8 cellular contexts compared by ENCODE assay signal in the genomic region with DNA sequence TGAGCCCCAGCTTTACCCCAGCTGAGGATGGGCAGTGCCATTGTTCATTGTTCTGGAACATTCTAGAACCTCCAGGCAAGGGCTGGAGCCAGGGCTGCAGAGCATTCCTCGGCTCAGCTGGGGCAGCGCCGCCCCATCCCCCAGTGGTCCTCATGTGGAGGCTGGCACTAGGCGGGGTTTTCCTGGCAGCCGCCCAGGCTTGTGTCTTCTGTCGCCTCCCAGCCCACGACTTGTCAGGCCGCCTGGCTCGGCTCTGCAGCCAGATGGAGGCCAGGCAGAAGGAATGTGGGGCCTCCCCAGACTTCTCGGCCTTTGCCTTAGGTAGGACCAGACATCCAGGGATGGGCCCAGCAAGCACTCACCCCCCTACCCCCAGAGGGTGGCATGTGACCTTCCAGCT. TPM values are rescaled to one million over a fixed set of nuclear protein-coding genes. Genes with fewer than 3 reads are reported as not detected.
A peak's percentile ranks its signal among the peaks of the same experiment; 100 is the strongest.
DNase-seq lines count a peak whose midpoint lies in the region; ATAC-seq and TF ChIP-seq lines count a peak whose summit lies in the region.
"Had no signal": no experiment of that assay in that cellular context is flagged by ENCODE, and none has a peak within 500 bp of the region (broad histone marks: within the 10 kb centered on the region; RNA-seq: fewer than 3 reads in every experiment).

A gene with protein sequence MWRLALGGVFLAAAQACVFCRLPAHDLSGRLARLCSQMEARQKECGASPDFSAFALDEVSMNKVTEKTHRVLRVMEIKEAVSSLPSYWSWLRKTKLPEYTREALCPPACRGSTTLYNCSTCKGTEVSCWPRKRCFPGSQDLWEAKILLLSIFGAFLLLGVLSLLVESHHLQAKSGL (plus strand): TSS at position 104 of the 400 bp plus-strand sequence. CDS start 49 bp downstream, at position 153.

- no peak within 1 kb of the TSS for H3K4me3 Mint-ChIP-seq in activated CD8-positive, alpha-beta T cell treated with anti-CD3 and anti-CD28 coated beads, Interleukin-2, amount 10 ng/mL, durations not matched to agents 7 days and 5 days
- H3K4me3 Mint-ChIP-seq: dendritic cell treated with granulocyte-macrophage colony-stimulating factor and Interleukin-4, amounts not matched to agents 40 ng/mL and 50 ng/mL, for 4 days had no signal

- no peak within 1 kb of the TSS for H3K4me3 ChIP-seq in H7 (ENCODE audit: insufficient read depth, low read depth, low read length)
- H3K4me3 ChIP-seq in heart right ventricle, result peak within 1 kb of the TSS in 1 of 10 donors; percentile 12
- no peak within 1 kb of the TSS for H3K4me3 ChIP-seq in sigmoid colon

- no peak for TF ChIP-seq EP300 in sigmoid colon (IDR thresholded peaks at IDR 0.05)

- peaks cover 6 to 53% (median 38%) of the 10 kb centered on the region in 9 donors for H3K4me1 ChIP-seq in heart right ventricle
- H3K4me1 ChIP-seq in sigmoid colon, result peaks cover 0 to 55% (median 41%) of the 10 kb centered on the region in 4 donors

- no peaks in the 10 kb centered on the region for H3K9me3 Mint-ChIP-seq in activated CD8-positive, alpha-beta T cell treated with anti-CD3 and anti-CD28 coated beads, Interleukin-2, amount 10 ng/mL, durations not matched to agents 7 days and 5 days (ENCODE audit: insufficient read depth)
- H3K9me3 Mint-ChIP-seq: dendritic cell treated with granulocyte-macrophage colony-stimulating factor and Interleukin-4, amounts not matched to agents 40 ng/mL and 50 ng/mL, for 4 days had no signal

- peaks cover 55% of the 10 kb centered on the region for H3K4me1 Mint-ChIP-seq in activated CD8-positive, alpha-beta T cell treated with anti-CD3 and anti-CD28 coated beads, Interleukin-2, amount 10 ng/mL, durations not matched to agents 7 days and 5 days (ENCODE audit: low read depth)

- H3K27me3 ChIP-seq in H7 (ENCODE audit: control insufficient read depth, insufficient read depth, low read length) (peaks cover 5% of the 10 kb centered on the region; the same call in 1 of the 2 replicates), heart right ventricle (no peaks in the 10 kb centered on the region), sigmoid colon (no peaks in the 10 kb centered on the region)

- intact Hi-C loops in heart right ventricle (cut with DNase I), result loop anchor here in 7 of 10 donors (2.0 to 10.0 kb wide), 8 partner anchors 37 to 330 kb away; partner anchors contain the start of genes FGF11 (in 4 of the 7), TMEM102 (in 4 of the 7), SENP3 (in 3 of the 7) and PLSCR3 (in 2 of the 7)
- intact Hi-C loops in sigmoid colon (cut with DNase I), result loop anchor here (2.0 kb wide), 1 partner anchor 206 kb away; the partner anchor contains the start of gene SENP3

- TF ChIP-seq CTCF in heart right ventricle (IDR thresholded peaks at IDR 0.05) (no peak), sigmoid colon (IDR thresholded peaks at IDR 0.05) (no peak)

- H3K9me3 ChIP-seq in heart right ventricle, result no peaks in the 10 kb centered on the region
- no peaks in the 10 kb centered on the region for H3K9me3 ChIP-seq in sigmoid colon

- H3K36me3 ChIP-seq in H7 (replicated peaks; ENCODE audit: control insufficient read depth, insufficient read depth, low read length), result no peaks in the 10 kb centered on the region
- no peaks in the 10 kb centered on the region for H3K36me3 ChIP-seq in heart right ventricle
- H3K36me3 ChIP-seq in sigmoid colon, result no peaks in the 10 kb centered on the region

- peaks cover 4% of the 10 kb centered on the region for H3K27me3 Mint-ChIP-seq in activated CD8-positive, alpha-beta T cell treated with anti-CD3 and anti-CD28 coated beads, Interleukin-2, amount 10 ng/mL, durations not matched to agents 7 days and 5 days (ENCODE audit: low read depth)

- 41 to 46% methylated on average over 10 of the region's 10 CpGs for WGBS in heart right ventricle, 2 donors
- 64 to 74% methylated on average over 10 of the region's 10 CpGs for WGBS in sigmoid colon, 2 donors

- H3K27ac Mint-ChIP-seq in activated CD8-positive, alpha-beta T cell treated with anti-CD3 and anti-CD28 coated beads, Interleukin-2, amount 10 ng/mL, durations not matched to agents 7 days and 5 days, result peak within 1 kb of the TSS; percentile 56
- H3K27ac Mint-ChIP-seq: dendritic cell treated with granulocyte-macrophage colony-stimulating factor and Interleukin-4, amounts not matched to agents 40 ng/mL and 50 ng/mL, for 4 days had no signal

- DNase-seq in H7, result peak; percentile 44
- DNase-seq in activated CD8-positive, alpha-beta T cell treated with anti-CD3 and anti-CD28 coated beads, Interleukin-2, amount 10 ng/mL, durations not matched to agents 7 days and 5 days, result no peak
- peak; percentile 65 to 66 for DNase-seq in heart right ventricle
- DNase-seq in sigmoid colon, result peak; percentile 78
- no peak for DNase-seq in KG1 (lab: John Stamatoyannopoulos, UW)

- H3K27ac ChIP-seq in heart right ventricle, result peak within 1 kb of the TSS in 5 of 10 donors; percentile 7 to 36 (median 19)
- H3K27ac ChIP-seq in sigmoid colon, result peak within 1 kb of the TSS; percentile 41 to 99 (median 51)

- TF ChIP-seq POLR2A in sigmoid colon (IDR thresholded peaks at IDR 0.05), result no peak

- CTCF ChIA-PET in activated CD8-positive, alpha-beta T cell treated with anti-CD3 and anti-CD28 coated beads, Interleukin-2, amount 10 ng/mL, durations not matched to agents 7 days and 5 days (lab: Charles Lee), result interaction anchor here (0.7 to 5.7 kb wide), 24 partner anchors 11 to 334 kb away, joined by 3 to 83 read pairs (median 8); partner anchors contain the start of genes ACAP1, CHRNB1, FGF11 and NEURL4

- POLR2A ChIA-PET in activated CD8-positive, alpha-beta T cell treated with anti-CD3 and anti-CD28 coated beads, Interleukin-2, amount 10 ng/mL, durations not matched to agents 7 days and 5 days (lab: Charles Lee), result interaction anchor here (0.9 to 1.8 kb wide), 3 partner anchors 81 to 332 kb away, joined by 3 to 8 read pairs (median 4); partner anchors contain the start of gene TP53

- H3K36me3 Mint-ChIP-seq in activated CD8-positive, alpha-beta T cell treated with anti-CD3 and anti-CD28 coated beads, Interleukin-2, amount 10 ng/mL, durations not matched to agents 7 days and 5 days (ENCODE audit: low read depth), result peaks cover 28% of the 10 kb centered on the region

- ATAC-seq in activated CD8-positive, alpha-beta T cell treated with anti-CD3 and anti-CD28 coated beads, Interleukin-2, amount 10 ng/mL, durations not matched to agents 7 days and 5 days, result no peak
- peak in 1 of 8 donors; percentile 34 for ATAC-seq in heart right ventricle
- ATAC-seq in GM19351 (IDR thresholded peaks at IDR 0.05; ENCODE audit: unreplicated experiment), result no peak
- no peak for ATAC-seq in GM18909 (IDR thresholded peaks at IDR 0.05; ENCODE audit: poor library complexity, unreplicated experiment)

RNA-seq across cellular contexts. Expression of the gene that starts here (rescaled TPM):
- total RNA-seq in H7 (2014; rRNA removed; shearing (Covaris generic)), result not detected in 2 replicates
- total RNA-seq in activated CD8-positive, alpha-beta T cell treated with anti-CD3 and anti-CD28 coated beads, Interleukin-2, amount 10 ng/mL, durations not matched to agents 7 days and 5 days, result not detected
- total RNA-seq in heart right ventricle, result under 1 TPM in 1 of 10 donors, not detected in 9; 0.39 TPM
- polyA plus RNA-seq in heart right ventricle, result not detected
- not detected for total RNA-seq in sigmoid colon
- polyA plus RNA-seq in sigmoid colon, result not detected

Comparison
In these comparisons a context has a peak if more than half of its experiments do, and no peak if none do; other contexts are left out.
1. Peak in DNase-seq in H7; RNA of the gene not detected or under 1 TPM.
2. Peak in DNase-seq in heart right ventricle; RNA of the gene not detected or under 1 TPM.
3. Peak in DNase-seq and H3K27ac ChIP-seq in sigmoid colon; RNA of the gene not detected or under 1 TPM.